ENCODE assay signal across 13 cellular contexts in genomic region chr3:189673535-189673934, GRCh38.
DNase-seq lines count a peak whose midpoint lies in the region; ATAC-seq and TF ChIP-seq lines count a peak whose summit lies in the region.
"Had no signal": no experiment of that assay in that cellular context is flagged by ENCODE, and none has a peak within 500 bp of the region (broad histone marks: within the 10 kb centered on the region; RNA-seq: fewer than 3 reads in every experiment).

No MANE protein-coding gene starts in this region.

- no peak for TF ChIP-seq POLR2A in GM18505 (IDR thresholded peaks at IDR 0.05; ENCODE audit: borderline replicate concordance, extremely low read depth, insufficient read depth, insufficient read length)

- no peak for DNase-seq in activated naive CD4-positive, alpha-beta T cell treated with anti-CD3 and anti-CD28 coated beads, Interleukin-2, amount 50 U/mL, for 16 hours
- no peak for DNase-seq in DMS79 (lab: John Stamatoyannopoulos, UW)
- no peak for DNase-seq in NOMO-1 treated with DMSO at 0.1 percent for 48 hours (lab: John Stamatoyannopoulos, UW; ENCODE audit: unreplicated experiment)
- no peak for DNase-seq in DMS 273 (lab: John Stamatoyannopoulos, UW; ENCODE audit: unreplicated experiment)
- DNase-seq: amygdala; NCI-H1048; stimulated activated CD4-positive, alpha-beta T cell treated with anti-CD3 and anti-CD28 coated beads, Interleukin-2, amount 100 ng/mL, for 48 hours; stimulated activated naive CD8-positive, alpha-beta T cell treated with anti-CD3 and anti-CD28 coated beads, Interleukin-15, Interleukin-2, amounts not matched to agents 100 U/mL and 50 U/mL, for 24 hours had no signal

- peak; percentile 78 for ATAC-seq in GM18505 (IDR thresholded peaks at IDR 0.05; ENCODE audit: unreplicated experiment)
- peak; percentile 55 for ATAC-seq in GM19468 (IDR thresholded peaks at IDR 0.05; ENCODE audit: extremely low read depth, unreplicated experiment)
- ATAC-seq in HG02885 (IDR thresholded peaks at IDR 0.05; ENCODE audit: poor library complexity, unreplicated experiment), result peak; percentile 87
- peak; percentile 67 for ATAC-seq in HG03521 (IDR thresholded peaks at IDR 0.05; ENCODE audit: unreplicated experiment)
- ATAC-seq: Right ventricle myocardium inferior; stimulated activated naive CD8-positive, alpha-beta T cell treated with anti-CD3 and anti-CD28 coated beads, Interleukin-15, Interleukin-2, amounts not matched to agents 100 U/mL and 50 U/mL, for 24 hours had no signal
